In the genomic region with DNA sequence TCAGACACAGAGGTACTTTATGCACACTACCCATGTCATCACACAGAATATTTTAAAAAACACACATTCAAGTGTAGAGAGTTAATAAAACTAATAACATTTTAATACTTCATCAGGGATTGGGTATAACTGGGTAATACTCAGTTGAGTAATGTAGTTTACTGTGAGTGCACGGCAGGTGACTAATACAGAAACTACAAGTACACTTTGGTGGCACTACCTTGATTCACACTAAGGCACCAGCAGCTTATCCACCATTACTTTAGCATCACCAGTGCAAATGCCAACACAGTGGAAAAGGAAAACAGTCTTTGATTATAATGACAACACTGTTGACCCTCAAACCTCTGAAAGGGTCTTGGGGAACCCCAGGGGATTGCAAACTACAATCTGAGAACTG, we compare ENCODE assay signal across 1 cellular context.
TF ChIP-seq lines count a peak whose summit lies in the region.

No MANE protein-coding gene starts in this region.

TF ChIP-seq in IMR-90, 13 proteins besides CTCF, POLR2A, EP300 and RAD21 (continued from another document):
- TF ChIP-seq, protein P1, sequence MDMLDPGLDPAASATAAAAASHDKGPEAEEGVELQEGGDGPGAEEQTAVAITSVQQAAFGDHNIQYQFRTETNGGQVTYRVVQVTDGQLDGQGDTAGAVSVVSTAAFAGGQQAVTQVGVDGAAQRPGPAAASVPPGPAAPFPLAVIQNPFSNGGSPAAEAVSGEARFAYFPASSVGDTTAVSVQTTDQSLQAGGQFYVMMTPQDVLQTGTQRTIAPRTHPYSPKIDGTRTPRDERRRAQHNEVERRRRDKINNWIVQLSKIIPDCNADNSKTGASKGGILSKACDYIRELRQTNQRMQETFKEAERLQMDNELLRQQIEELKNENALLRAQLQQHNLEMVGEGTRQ (IDR thresholded peaks at IDR 0.05; ENCODE audit: low read depth, low read length) = no peak
- TF ChIP-seq, protein P2, sequence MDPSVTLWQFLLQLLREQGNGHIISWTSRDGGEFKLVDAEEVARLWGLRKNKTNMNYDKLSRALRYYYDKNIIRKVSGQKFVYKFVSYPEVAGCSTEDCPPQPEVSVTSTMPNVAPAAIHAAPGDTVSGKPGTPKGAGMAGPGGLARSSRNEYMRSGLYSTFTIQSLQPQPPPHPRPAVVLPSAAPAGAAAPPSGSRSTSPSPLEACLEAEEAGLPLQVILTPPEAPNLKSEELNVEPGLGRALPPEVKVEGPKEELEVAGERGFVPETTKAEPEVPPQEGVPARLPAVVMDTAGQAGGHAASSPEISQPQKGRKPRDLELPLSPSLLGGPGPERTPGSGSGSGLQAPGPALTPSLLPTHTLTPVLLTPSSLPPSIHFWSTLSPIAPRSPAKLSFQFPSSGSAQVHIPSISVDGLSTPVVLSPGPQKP (IDR thresholded peaks at IDR 0.05; ENCODE audit: borderline replicate concordance, low read depth, low read length) = no peak
- TF ChIP-seq MXI1 (IDR thresholded peaks at IDR 0.05; ENCODE audit: borderline replicate concordance, low read depth, low read length) (no peak), BHLHE40 (IDR thresholded peaks at IDR 0.05; ENCODE audit: low read depth, low read length) (no peak), MAZ (IDR thresholded peaks at IDR 0.05; ENCODE audit: borderline replicate concordance, low read depth, low read length) (no peak), MAFK (IDR thresholded peaks at IDR 0.05; ENCODE audit: low read depth, low read length) (no peak), CEBPB (IDR thresholded peaks at IDR 0.05; ENCODE audit: low read depth, low read length) (no peak), NFE2L2 (IDR thresholded peaks at IDR 0.05; ENCODE audit: low read depth, low read length) (no peak), RCOR1 (IDR thresholded peaks at IDR 0.05; ENCODE audit: insufficient replicate concordance, low read length) (no peak), SMC3 (IDR thresholded peaks at IDR 0.05; ENCODE audit: low read depth, low read length) (no peak), FOS (IDR thresholded peaks at IDR 0.05; ENCODE audit: low read depth, low read length) (no peak), CHD1 (IDR thresholded peaks at IDR 0.05; ENCODE audit: low read depth, low read length) (no peak)
